Comparison of ENCODE assay signal across 21 cellular contexts in genomic region chr9:124348831-124349230, GRCh38.
DNase-seq lines count a peak whose midpoint lies in the region; ATAC-seq, FAIRE-seq and TF ChIP-seq lines count a peak whose summit lies in the region.
"Had no signal": no experiment of that assay in that cellular context is flagged by ENCODE, and none has a peak within 500 bp of the region (broad histone marks: within the 10 kb centered on the region; RNA-seq: fewer than 3 reads in every experiment).

No MANE protein-coding gene starts in this region.

- H3K27me3 Mint-ChIP-seq in GM23338 (ENCODE audit: insufficient read depth, low read depth, poor library complexity): peaks cover 18% of the 10 kb centered on the region
- H3K27me3 Mint-ChIP-seq: activated CD4-positive, alpha-beta T cell treated with anti-CD3 and anti-CD28 coated beads, Interleukin-2, amount 10 ng/mL, durations not matched to agents 7 days and 5 days; CD4-positive, alpha-beta memory T cell; memory B cell had no signal

- H3K27ac ChIP-seq in GM23338 (ENCODE audit: low read depth): no peak overlapping the region
- no peak overlapping the region for H3K27ac ChIP-seq in H1 (ENCODE audit: low read depth, low read length)

- no peak overlapping the region for H3K9ac ChIP-seq in H1 (replicated peaks in 1 of 4; ENCODE audit: extremely low read depth in 1 of 4, low read depth in 3 of 4, low read length in 3 of 4)

- H3K56ac ChIP-seq in H1 (replicated peaks; ENCODE audit: insufficient read length, low read depth, low read length): no peak overlapping the region

- H3K4me1 ChIP-seq in GM23338 (ENCODE audit: insufficient read depth) (peaks cover 9% of the 10 kb centered on the region; the same call in 1 of the 2 replicates), H1 (replicated peaks in 1 of 4; ENCODE audit: control insufficient read depth in 3 of 4, insufficient read depth in 4 of 4, low read length in 3 of 4) (peaks cover 0 to 4% (median 0%) of the 10 kb centered on the region in 4 experiments; a peak in 1 of 7 replicates)

- CTCF ChIA-PET in H1 (lab: Charles Lee; ENCODE audit: partially characterized antibody): interaction anchor here (0.7 to 1.6 kb wide), 2 partner anchors 216 to 222 kb away, joined by 3 to 4 read pairs; no protein-coding TSS in a partner anchor
- CTCF ChIA-PET in GM10248 (lab: Yijun Ruan, JAX): no interaction called here

- TF ChIP-seq EP300 in H1 (IDR thresholded peaks at IDR 0.05; ENCODE audit: borderline replicate concordance in 1 of 2, low read depth in 2 of 2, low read length in 2 of 2): no peak

- no peak overlapping the region for H3K4me3 Mint-ChIP-seq in GM23338
- H3K4me3 Mint-ChIP-seq: activated CD4-positive, alpha-beta T cell treated with anti-CD3 and anti-CD28 coated beads, Interleukin-2, amount 10 ng/mL, durations not matched to agents 7 days and 5 days; brain; CD4-positive, alpha-beta memory T cell; memory B cell; T-helper 2 cell treated with Interferon-gamma antibody and Interleukin-4, amounts not matched to agents 5 μg/mL and 100 μg/mL, for 36 hours had no signal

- H3K18ac ChIP-seq in H1 (ENCODE audit: extremely low read depth, low read length): no peak overlapping the region

- H3K4me2 ChIP-seq in GM23338: no peak overlapping the region
- no peak overlapping the region for H3K4me2 ChIP-seq in H1 (ENCODE audit: insufficient read depth in 1 of 2, low read depth in 2 of 2, low read length in 2 of 2)

- no peak for ATAC-seq in GM23338
- ATAC-seq in sciatic nerve: no peak
- no peak for ATAC-seq in GM21717 (IDR thresholded peaks at IDR 0.05; ENCODE audit: unreplicated experiment)
- ATAC-seq: SK-N-SH treated with all-trans-retinoic acid at 6 μM for 48 hours; stimulated activated naive CD8-positive, alpha-beta T cell treated with anti-CD3 and anti-CD28 coated beads, Interleukin-15, Interleukin-2, amounts not matched to agents 100 U/mL and 50 U/mL, for 24 hours had no signal

- H2AFZ ChIP-seq in GM23338 (no peak overlapping the region), H1 (ENCODE audit: low read length) (no peak overlapping the region)

- H2BK12ac ChIP-seq in H1 (ENCODE audit: low read depth, low read length): no peak overlapping the region

- H3K27ac Mint-ChIP-seq in GM23338: 0 out of 2 replicates have a peak overlapping the region, but pooled peaks have one; percentile 67
- H3K27ac Mint-ChIP-seq: activated CD4-positive, alpha-beta T cell treated with anti-CD3 and anti-CD28 coated beads, Interleukin-2, amount 10 ng/mL, durations not matched to agents 7 days and 5 days; T-helper 2 cell treated with Interferon-gamma antibody and Interleukin-4, amounts not matched to agents 5 μg/mL and 100 μg/mL, for 36 hours had no signal

- no peak overlapping the region for H2AK5ac ChIP-seq in H1 (ENCODE audit: low read depth, low read length)

- H3K9me2 ChIP-seq in GM23338 (ENCODE audit: insufficient read depth): no peaks in the 10 kb centered on the region

- H3F3A ChIP-seq in GM23338 (replicated peaks; ENCODE audit: low read depth): no peaks in the 10 kb centered on the region

- peaks cover 33% of the 10 kb centered on the region for H3K36me3 Mint-ChIP-seq in GM23338 (ENCODE audit: low read depth)

- DNase-seq in GM06990 (ENCODE audit: extremely low read depth, insufficient read length): peak; percentile 24
- no peak for DNase-seq in GM23338 (ENCODE audit: low spot score)
- no peak for DNase-seq in H1 (ENCODE audit: low read depth in 1 of 2, low spot score in 2 of 2)
- peak; percentile 51 for DNase-seq in sciatic nerve (ENCODE audit: low spot score)
- DNase-seq in activated CD4-positive, alpha-beta T cell treated with anti-CD3 and anti-CD28 coated beads for 1 hour: no peak
- DNase-seq in GM10248 (ENCODE audit: extremely low spot score): no peak
- DNase-seq: activated CD4-positive, alpha-beta T cell treated with anti-CD3 and anti-CD28 coated beads, Interleukin-2, amount 10 ng/mL, durations not matched to agents 7 days and 5 days; CD4-positive, alpha-beta memory T cell; DMS 273 treated with DMSO at 0.1 percent for 48 hours; effector CD4-positive, alpha-beta T cell; H7; NCI-H1694 treated with DMSO at 0.1 percent for 48 hours; NCI-H526 treated with DMSO at 0.1 percent for 48 hours; RPMI8226; stimulated activated CD4-positive, alpha-beta T cell treated with anti-CD3 and anti-CD28 coated beads, Interleukin-4, amount 100 ng/mL, for 4 hours; stimulated activated naive CD8-positive, alpha-beta T cell treated with anti-CD3 and anti-CD28 coated beads, Interleukin-15, Interleukin-2, amounts not matched to agents 100 U/mL and 50 U/mL, for 24 hours had no signal

- intact Hi-C loops in sciatic nerve (cut with DNase I): no loop called here

- H3K4ac ChIP-seq in H1 (replicated peaks; ENCODE audit: insufficient read length, low read depth, low read length): no peak overlapping the region

- no peak overlapping the region for H2BK5ac ChIP-seq in H1 (ENCODE audit: low read depth, low read length)

- H3K23me2 ChIP-seq in H1 (ENCODE audit: low read depth, low read length): no peaks in the 10 kb centered on the region

- H4K20me1 ChIP-seq in GM23338 (replicated peaks; ENCODE audit: insufficient read depth) (peaks cover 2% of the 10 kb centered on the region; the same call in 1 of the 2 replicates), H1 (replicated peaks in 1 of 2; ENCODE audit: control insufficient read depth in 1 of 2, insufficient read depth in 2 of 2, low read length in 2 of 2) (peaks cover 3 to 15% of the 10 kb centered on the region in 2 experiments)

- no peak overlapping the region for H3K23ac ChIP-seq in H1 (ENCODE audit: insufficient read length)

- no peak overlapping the region for H3K4me3 ChIP-seq in GM06990 (replicated peaks; ENCODE audit: low read depth, low read length)
- H3K4me3 ChIP-seq in GM23338: no peak overlapping the region
- H3K4me3 ChIP-seq in H1 (ENCODE audit: extremely low read depth in 1 of 4, insufficient read depth in 2 of 4, low read depth in 3 of 4, low read length in 4 of 4): no peak overlapping the region

- H3K9me3 ChIP-seq in H1 (ENCODE audit: insufficient read depth in 2 of 2, low read depth in 1 of 2, low read length in 1 of 2): no peaks in the 10 kb centered on the region

- H3K27me3 ChIP-seq in GM06990 (replicated peaks; ENCODE audit: control insufficient read depth, insufficient read depth, low read length) (no peaks in the 10 kb centered on the region), GM23338 (ENCODE audit: insufficient read depth) (no peaks in the 10 kb centered on the region), H1 (replicated peaks in 1 of 4; ENCODE audit: control insufficient read depth in 3 of 4, extremely low read depth in 1 of 4, insufficient read depth in 3 of 4, low read length in 3 of 4) (no peaks in the 10 kb centered on the region)

- no peaks in the 10 kb centered on the region for H3K79me2 ChIP-seq in GM23338 (replicated peaks; ENCODE audit: insufficient read depth)
- no peaks in the 10 kb centered on the region for H3K79me2 ChIP-seq in H1 (ENCODE audit: control insufficient read depth in 1 of 2, insufficient read depth in 2 of 2, low read length in 2 of 2)

- peaks cover 74% of the 10 kb centered on the region for H3K36me3 ChIP-seq in GM06990 (ENCODE audit: control insufficient read depth, insufficient read depth, low read length)
- peaks cover 10% of the 10 kb centered on the region; the same call in 1 of the 2 replicates for H3K36me3 ChIP-seq in GM23338 (ENCODE audit: insufficient read depth)
- H3K36me3 ChIP-seq in H1 (ENCODE audit: control insufficient read depth in 2 of 4, insufficient read depth in 4 of 4, low read length in 3 of 4): peaks cover 9 to 40% (median 18%) of the 10 kb centered on the region in 4 experiments

- no peak overlapping the region for H4K91ac ChIP-seq in H1 (replicated peaks; ENCODE audit: insufficient read length, low read length)

- H2BK120ac ChIP-seq in H1 (replicated peaks; ENCODE audit: low read depth, low read length): no peak overlapping the region

- H4K5ac ChIP-seq in H1 (ENCODE audit: insufficient read length, low read depth, low read length): no peak overlapping the region

- TF ChIP-seq CTCF in GM06990 (IDR thresholded peaks at IDR 0.05; ENCODE audit: insufficient read depth, low read length, poor library complexity, severe bottlenecking) (no peak), GM23338 (conservative IDR thresholded peaks at IDR 0.05; ENCODE audit: low read depth in 2 of 2) (no peak), H1 (IDR thresholded peaks at IDR 0.05; ENCODE audit: control extremely low read depth in 1 of 3, insufficient read depth in 1 of 3, low read depth in 1 of 3, low read length in 3 of 3) (no peak), GM10248 (IDR thresholded peaks at IDR 0.05; ENCODE audit: control extremely low read depth, extremely low read depth, low read depth, missing control alignments) (no peak)

- H2BK20ac ChIP-seq in H1 (ENCODE audit: low read length): no peak overlapping the region

- 97% methylated on average over 12 of the region's 12 CpGs; no CpG with 5 or more reads in 1 of the 2 experiments for WGBS in H1 (ENCODE audit: extremely low coverage in 1 of 2, insufficient coverage in 1 of 2, insufficient read length in 1 of 2, insufficient replicate concordance in 2 of 2, low coverage in 1 of 2, low lambda C conversion rate in 2 of 2, missing lambda C conversion rate in 1 of 2), 2 experiments

- H2BK15ac ChIP-seq in H1 (ENCODE audit: low read length): no peak overlapping the region

- H3K9me3 Mint-ChIP-seq in GM23338: no peaks in the 10 kb centered on the region
- H3K9me3 Mint-ChIP-seq: activated CD4-positive, alpha-beta T cell treated with anti-CD3 and anti-CD28 coated beads, Interleukin-2, amount 10 ng/mL, durations not matched to agents 7 days and 5 days; brain; memory B cell; T-helper 2 cell treated with Interferon-gamma antibody and Interleukin-4, amounts not matched to agents 5 μg/mL and 100 μg/mL, for 36 hours had no signal

- peaks cover 10% of the 10 kb centered on the region for H3K4me1 Mint-ChIP-seq in GM23338
- H3K4me1 Mint-ChIP-seq: activated CD4-positive, alpha-beta T cell treated with anti-CD3 and anti-CD28 coated beads, Interleukin-2, amount 10 ng/mL, durations not matched to agents 7 days and 5 days had no signal

- H3K14ac ChIP-seq in H1 (ENCODE audit: insufficient read length): no peak overlapping the region

- no peak for FAIRE-seq in H1 (lab: Jason Lieb, UNC)

- TF ChIP-seq RAD21 in H1 (IDR thresholded peaks at IDR 0.05 in 1 of 2, conservative IDR thresholded peaks at IDR 0.05 in 1 of 2; ENCODE audit: low read depth in 2 of 2, low read length in 2 of 2): no peak

- no peak for TF ChIP-seq POLR2A in H1 (IDR thresholded peaks at IDR 0.05; ENCODE audit: control extremely low read depth in 1 of 2, low read depth in 2 of 2, low read length in 2 of 2)

- POLR2A ChIA-PET in H1 (lab: Charles Lee; ENCODE audit: partially characterized antibody) (interaction anchor here (1.2 to 4.1 kb wide), 3 partner anchors 8 to 13 kb away, joined by 3 to 15 read pairs (median 3); no protein-coding TSS in a partner anchor), GM10248 (lab: Yijun Ruan, JAX) (no interaction called here)

- no peaks in the 10 kb centered on the region; the same call in 1 of the 2 replicates for H3K79me1 ChIP-seq in H1 (ENCODE audit: low read depth, low read length)

- H4K8ac ChIP-seq in H1 (ENCODE audit: extremely low read depth, insufficient read depth, low read length): no peak overlapping the region

TF ChIP-seq in GM23338, 12 proteins besides CTCF, POLR2A, EP300 and RAD21 (continues in another document):
- TF ChIP-seq EZH2phosphoT487 (IDR thresholded peaks at IDR 0.05; ENCODE audit: unreplicated experiment): no peak

Comparison
In these comparisons a context has a peak if more than half of its experiments do, and no peak if none do; other contexts are left out.
1. DNase-seq: peak in GM06990 (single experiment) and sciatic nerve (single experiment); none in GM23338 (single experiment), H1 (0 of 2), activated CD4-positive, alpha-beta T cell treated with anti-CD3 and anti-CD28 coated beads for 1 hour (single experiment) and GM10248 (single experiment).